ENCODE assay signal across 14 cellular contexts in genomic region chr12:90065301-90065801, GRCh38.
DNase-seq lines count a peak whose midpoint lies in the region; ATAC-seq and TF ChIP-seq lines count a peak whose summit lies in the region.
"Had no signal": no experiment of that assay in that cellular context is flagged by ENCODE, and none has a peak within 500 bp of the region (broad histone marks: within the 10 kb centered on the region; RNA-seq: fewer than 3 reads in every experiment).

No MANE protein-coding gene starts in this region.

- H3K9me3 Mint-ChIP-seq in type B pancreatic cell: no peaks in the 10 kb centered on the region
- H3K9me3 Mint-ChIP-seq in T-cell: no peaks in the 10 kb centered on the region
- no peaks in the 10 kb centered on the region for H3K9me3 Mint-ChIP-seq in immature natural killer cell

- no peaks in the 10 kb centered on the region for H3K36me3 Mint-ChIP-seq in type B pancreatic cell
- peaks cover under 1% of the 10 kb centered on the region for H3K36me3 Mint-ChIP-seq in T-cell
- no peaks in the 10 kb centered on the region for H3K36me3 Mint-ChIP-seq in immature natural killer cell

- H3K27me3 Mint-ChIP-seq in type B pancreatic cell (no peaks in the 10 kb centered on the region), T-cell (peaks cover under 1% of the 10 kb centered on the region in 2 donors), immature natural killer cell (ENCODE audit: low read depth in 3 of 3) (no peaks in the 10 kb centered on the region)
- H3K27me3 Mint-ChIP-seq: dendritic cell treated with granulocyte-macrophage colony-stimulating factor and Interleukin-4, amounts not matched to agents 40 ng/mL and 50 ng/mL, for 4 days had no signal

- H3K4me3 Mint-ChIP-seq in type B pancreatic cell (peak overlapping the region; percentile 38), T-cell (no peak overlapping the region), immature natural killer cell (no peak overlapping the region)
- H3K4me3 Mint-ChIP-seq: dendritic cell treated with granulocyte-macrophage colony-stimulating factor and Interleukin-4, amounts not matched to agents 40 ng/mL and 50 ng/mL, for 4 days had no signal

- CTCF ChIA-PET in T-cell (lab: Charles Lee): no interaction called here

- TF ChIP-seq CTCF in type B pancreatic cell (conservative IDR thresholded peaks at IDR 0.05): no peak

- ATAC-seq in T-cell (replicated peaks in 1 of 4): no peak
- no peak for ATAC-seq in left cardiac atrium
- ATAC-seq: A549 had no signal

- H3K4me1 Mint-ChIP-seq in type B pancreatic cell (ENCODE audit: unreplicated experiment) (peaks cover 17% of the 10 kb centered on the region), T-cell (no peaks in the 10 kb centered on the region), immature natural killer cell (no peaks in the 10 kb centered on the region)

- intact Hi-C loops in left cardiac atrium (cut with DNase I): no loop called here

- POLR2A ChIA-PET in T-cell (lab: Charles Lee): no interaction called here

- DNase-seq in NCI-H1694 treated with DMSO at 0.1 percent for 48 hours (lab: John Stamatoyannopoulos, UW): peak; percentile 1
- no peak for DNase-seq in NCI-H1694 (lab: John Stamatoyannopoulos, UW)
- peak; percentile 40 for DNase-seq in NCI-H460 (ENCODE audit: extremely low read depth, low read depth)
- DNase-seq in dermis blood vessel endothelial cell: peak; percentile 86
- DNase-seq in type B pancreatic cell (ENCODE audit: extremely low spot score, unreplicated experiment): no peak
- no peak for DNase-seq in T-cell
- DNase-seq in left cardiac atrium: no peak
- no peak for DNase-seq in immature natural killer cell
- DNase-seq: adrenal gland, DMS79, head of caudate nucleus, T1000 had no signal

- H3K27ac Mint-ChIP-seq in type B pancreatic cell (no peak overlapping the region), T-cell (no peak overlapping the region), immature natural killer cell (no peak overlapping the region)
- H3K27ac Mint-ChIP-seq: dendritic cell treated with granulocyte-macrophage colony-stimulating factor and Interleukin-4, amounts not matched to agents 40 ng/mL and 50 ng/mL, for 4 days had no signal

Comparison
In these comparisons a context has a peak if more than half of its experiments do, and no peak if none do; other contexts are left out.
1. DNase-seq: peak in NCI-H1694 treated with DMSO at 0.1 percent for 48 hours (single experiment), NCI-H460 (single experiment) and dermis blood vessel endothelial cell (single experiment); none in NCI-H1694 (single experiment), type B pancreatic cell (single experiment), T-cell (0 of 34), left cardiac atrium (single experiment) and immature natural killer cell (0 of 3).